ENCODE assay signal across 1 cellular context in the genomic region with DNA sequence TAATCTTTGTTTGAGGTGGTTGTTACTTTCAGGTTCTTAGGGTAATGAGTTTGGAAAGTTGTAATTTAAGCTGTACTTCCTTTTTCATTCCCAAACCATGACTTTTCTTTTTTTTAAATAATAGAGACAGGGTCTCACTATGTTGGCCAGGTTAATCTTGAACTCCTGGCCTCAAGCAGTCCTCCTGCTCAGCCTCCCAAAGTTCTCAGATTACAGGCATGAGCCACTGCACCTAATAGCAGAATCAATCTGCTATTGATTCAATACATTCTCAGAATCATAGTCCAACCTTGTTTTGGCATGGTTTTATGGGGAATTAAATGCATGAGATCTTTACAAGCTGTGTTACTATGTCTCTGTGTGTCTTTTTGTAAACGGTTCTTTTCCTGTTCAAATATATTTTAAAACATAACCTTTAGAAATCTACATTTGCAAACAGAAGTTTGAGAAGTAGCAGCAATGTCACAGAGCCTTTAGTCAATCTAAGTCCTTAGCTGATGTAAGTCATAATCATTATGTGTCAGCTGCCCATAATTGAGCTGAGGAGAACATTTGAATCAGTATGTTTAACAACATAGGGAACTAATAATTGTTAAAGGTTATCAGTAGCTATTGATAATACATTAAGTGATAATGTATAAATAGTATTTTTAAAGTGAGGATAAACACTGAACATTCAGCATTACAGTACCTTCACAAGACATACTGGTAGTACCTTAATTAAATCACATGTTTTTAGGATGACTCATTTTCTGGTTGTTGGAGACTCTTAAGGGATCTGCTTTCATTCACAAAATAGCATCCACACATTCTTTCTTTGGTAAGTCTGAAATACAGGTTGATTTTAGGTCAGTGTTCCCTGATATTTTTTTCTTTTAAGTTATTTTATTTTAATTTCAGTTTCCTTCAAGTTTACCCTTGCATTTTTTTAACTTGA.
TF ChIP-seq lines count a peak whose summit lies in the region.

No MANE protein-coding gene starts in this region.

TF ChIP-seq in HEK293, 187 proteins besides CTCF, POLR2A, EP300 and RAD21 (continued from another document):
- TF ChIP-seq, protein P1, sequence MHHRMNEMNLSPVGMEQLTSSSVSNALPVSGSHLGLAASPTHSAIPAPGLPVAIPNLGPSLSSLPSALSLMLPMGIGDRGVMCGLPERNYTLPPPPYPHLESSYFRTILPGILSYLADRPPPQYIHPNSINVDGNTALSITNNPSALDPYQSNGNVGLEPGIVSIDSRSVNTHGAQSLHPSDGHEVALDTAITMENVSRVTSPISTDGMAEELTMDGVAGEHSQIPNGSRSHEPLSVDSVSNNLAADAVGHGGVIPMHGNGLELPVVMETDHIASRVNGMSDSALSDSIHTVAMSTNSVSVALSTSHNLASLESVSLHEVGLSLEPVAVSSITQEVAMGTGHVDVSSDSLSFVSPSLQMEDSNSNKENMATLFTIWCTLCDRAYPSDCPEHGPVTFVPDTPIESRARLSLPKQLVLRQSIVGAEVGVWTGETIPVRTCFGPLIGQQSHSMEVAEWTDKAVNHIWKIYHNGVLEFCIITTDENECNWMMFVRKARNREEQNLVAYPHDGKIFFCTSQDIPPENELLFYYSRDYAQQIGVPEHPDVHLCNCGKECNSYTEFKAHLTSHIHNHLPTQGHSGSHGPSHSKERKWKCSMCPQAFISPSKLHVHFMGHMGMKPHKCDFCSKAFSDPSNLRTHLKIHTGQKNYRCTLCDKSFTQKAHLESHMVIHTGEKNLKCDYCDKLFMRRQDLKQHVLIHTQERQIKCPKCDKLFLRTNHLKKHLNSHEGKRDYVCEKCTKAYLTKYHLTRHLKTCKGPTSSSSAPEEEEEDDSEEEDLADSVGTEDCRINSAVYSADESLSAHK (tag by site-specific recombination; IDR thresholded peaks at IDR 0.05) = 0 out of 2 replicates have a peak, but pooled peaks have one; percentile 29
- 0 out of 2 replicates have a peak, but pooled peaks have one; percentile 66 for TF ChIP-seq ZNF664 (tag by site-specific recombination; IDR thresholded peaks at IDR 0.05)
- peak; percentile 23; the same call in 1 of the 2 replicates for TF ChIP-seq ZNF24 (tag by site-specific recombination; IDR thresholded peaks at IDR 0.05)
- TF ChIP-seq, protein P2, sequence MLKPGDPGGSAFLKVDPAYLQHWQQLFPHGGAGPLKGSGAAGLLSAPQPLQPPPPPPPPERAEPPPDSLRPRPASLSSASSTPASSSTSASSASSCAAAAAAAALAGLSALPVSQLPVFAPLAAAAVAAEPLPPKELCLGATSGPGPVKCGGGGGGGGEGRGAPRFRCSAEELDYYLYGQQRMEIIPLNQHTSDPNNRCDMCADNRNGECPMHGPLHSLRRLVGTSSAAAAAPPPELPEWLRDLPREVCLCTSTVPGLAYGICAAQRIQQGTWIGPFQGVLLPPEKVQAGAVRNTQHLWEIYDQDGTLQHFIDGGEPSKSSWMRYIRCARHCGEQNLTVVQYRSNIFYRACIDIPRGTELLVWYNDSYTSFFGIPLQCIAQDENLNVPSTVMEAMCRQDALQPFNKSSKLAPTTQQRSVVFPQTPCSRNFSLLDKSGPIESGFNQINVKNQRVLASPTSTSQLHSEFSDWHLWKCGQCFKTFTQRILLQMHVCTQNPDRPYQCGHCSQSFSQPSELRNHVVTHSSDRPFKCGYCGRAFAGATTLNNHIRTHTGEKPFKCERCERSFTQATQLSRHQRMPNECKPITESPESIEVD (tag by site-specific recombination; IDR thresholded peaks at IDR 0.05) = no peak
- no peak for TF ChIP-seq ZNF596 (tag by site-specific recombination; IDR thresholded peaks at IDR 0.05)
- TF ChIP-seq ZBTB21 (tag by site-specific recombination; IDR thresholded peaks at IDR 0.05) = 0 out of 2 replicates have a peak, but pooled peaks have one; percentile 31
- 0 out of 2 replicates have a peak, but pooled peaks have one; percentile 6 for TF ChIP-seq OSR2 (tag by site-specific recombination; IDR thresholded peaks at IDR 0.05)
- peak; percentile 49 for TF ChIP-seq SP7 (tag by site-specific recombination; IDR thresholded peaks at IDR 0.05)
- peak; percentile 95 for TF ChIP-seq ZNF121 (tag by site-specific recombination; IDR thresholded peaks at IDR 0.05)
- no peak for TF ChIP-seq EGR2 (tag by site-specific recombination; IDR thresholded peaks at IDR 0.05; ENCODE audit: low read depth)
- no peak for TF ChIP-seq ZSCAN23 (tag by site-specific recombination; IDR thresholded peaks at IDR 0.05)
- TF ChIP-seq ZNF324 (tag by site-specific recombination; IDR thresholded peaks at IDR 0.05) = 0 out of 2 replicates have a peak, but pooled peaks have one; percentile 32
